ENCODE assay signal across 33 cellular contexts in genomic region chr1:31857863-31858262, GRCh38. TPM values are rescaled to one million over a fixed set of nuclear protein-coding genes. Genes with fewer than 3 reads are reported as not detected.
"Had no signal": no experiment of that assay in that cellular context is flagged by ENCODE, and none has a peak within 500 bp of the region (broad histone marks: within the 10 kb centered on the region; RNA-seq: fewer than 3 reads in every experiment).

No MANE protein-coding gene starts in this region.

- H3K27ac ChIP-seq: brain microvascular endothelial cell, coronary artery, dorsolateral prefrontal cortex, esophagus muscularis mucosa, foreskin keratinocyte, gastrocnemius medialis, heart left ventricle, WERI-Rb-1 had no signal

- H3K4me1 Mint-ChIP-seq: activated T-helper 17 cell treated with anti-CD3 and anti-CD28 coated beads, Interleukin-2, amount 50 U/mL, for 72 hours; central memory CD8-positive, alpha-beta T cell had no signal

- H3K9me3 ChIP-seq: esophagus muscularis mucosa, gastrocnemius medialis, heart left ventricle had no signal

- H3K27me3 Mint-ChIP-seq: activated B cell treated with CpG ODN at 0.5 μM for 24 hours; activated CD8-positive, alpha-beta T cell treated with anti-CD3 and anti-CD28 coated beads for 36 hours; activated naive CD8-positive, alpha-beta T cell; activated T-helper 17 cell treated with anti-CD3 and anti-CD28 coated beads, Interleukin-2, amount 50 U/mL, for 72 hours; central memory CD8-positive, alpha-beta T cell; effector memory CD8-positive, alpha-beta T cell; T-helper 17 cell had no signal

- ATAC-seq: activated CD4-positive, CD25-positive, alpha-beta regulatory T cell treated with anti-CD3 and anti-CD28 coated beads, Interleukin-2, amount 50 U/mL, for 24 hours; activated CD8-positive, alpha-beta T cell treated with anti-CD3 and anti-CD28 coated beads for 36 hours; activated T-cell treated with anti-CD3 and anti-CD28 coated beads, Interleukin-2, amount 50 U/mL, for 4 hours; activated T-helper 17 cell treated with anti-CD3 and anti-CD28 coated beads, Interleukin-2, amount 50 U/mL, for 72 hours; effector memory CD8-positive, alpha-beta T cell; foreskin keratinocyte; gastrocnemius medialis; heart left ventricle; T-helper 17 cell had no signal

- H3K27me3 ChIP-seq: brain microvascular endothelial cell, dorsolateral prefrontal cortex, esophagus muscularis mucosa, foreskin keratinocyte, gastrocnemius medialis, heart left ventricle had no signal

- H3K27ac Mint-ChIP-seq: activated B cell treated with CpG ODN at 0.5 μM for 24 hours; activated CD8-positive, alpha-beta T cell treated with anti-CD3 and anti-CD28 coated beads for 36 hours; activated naive CD8-positive, alpha-beta T cell; activated T-helper 17 cell treated with anti-CD3 and anti-CD28 coated beads, Interleukin-2, amount 50 U/mL, for 72 hours; dendritic cell treated with granulocyte-macrophage colony-stimulating factor and Interleukin-4, amounts not matched to agents 40 ng/mL and 50 ng/mL, for 4 days; T-helper 17 cell; T-helper 2 cell treated with Interferon-gamma antibody and Interleukin-4, amounts not matched to agents 5 μg/mL and 100 μg/mL, for 36 hours had no signal

- H3K4me3 Mint-ChIP-seq: activated B cell treated with CpG ODN at 0.5 μM for 24 hours; activated CD8-positive, alpha-beta T cell treated with anti-CD3 and anti-CD28 coated beads for 36 hours; activated naive CD8-positive, alpha-beta T cell; activated T-cell treated with anti-CD3 and anti-CD28 coated beads, Interleukin-2, amount 50 U/mL, for 4 hours; activated T-helper 17 cell treated with anti-CD3 and anti-CD28 coated beads, Interleukin-2, amount 50 U/mL, for 72 hours; central memory CD8-positive, alpha-beta T cell; dendritic cell treated with granulocyte-macrophage colony-stimulating factor and Interleukin-4, amounts not matched to agents 40 ng/mL and 50 ng/mL, for 4 days; effector memory CD8-positive, alpha-beta T cell; T-helper 17 cell; T-helper 2 cell treated with Interferon-gamma antibody and Interleukin-4, amounts not matched to agents 5 μg/mL and 100 μg/mL, for 36 hours had no signal

- H3K9me3 Mint-ChIP-seq: activated B cell treated with CpG ODN at 0.5 μM for 24 hours; activated CD8-positive, alpha-beta T cell treated with anti-CD3 and anti-CD28 coated beads for 36 hours; activated T-cell treated with anti-CD3 and anti-CD28 coated beads, Interleukin-2, amount 50 U/mL, for 4 hours; activated T-helper 17 cell treated with anti-CD3 and anti-CD28 coated beads, Interleukin-2, amount 50 U/mL, for 72 hours; central memory CD8-positive, alpha-beta T cell; dendritic cell treated with granulocyte-macrophage colony-stimulating factor and Interleukin-4, amounts not matched to agents 40 ng/mL and 50 ng/mL, for 4 days; effector memory CD8-positive, alpha-beta T cell; T-helper 2 cell treated with Interferon-gamma antibody and Interleukin-4, amounts not matched to agents 5 μg/mL and 100 μg/mL, for 36 hours had no signal

- H3K4me1 ChIP-seq: esophagus muscularis mucosa, foreskin keratinocyte, gastrocnemius medialis, heart left ventricle had no signal

- H3K36me3 Mint-ChIP-seq: activated naive CD8-positive, alpha-beta T cell had no signal

- H3K4me3 ChIP-seq: coronary artery, dorsolateral prefrontal cortex, esophagus muscularis mucosa, gastrocnemius medialis, heart left ventricle had no signal

- DNase-seq: activated B cell treated with CpG ODN at 0.5 μM for 24 hours; activated CD4-positive, alpha-beta T cell treated with anti-CD3 and anti-CD28 coated beads for 48 hours; activated CD4-positive, alpha-beta T cell treated with anti-CD3 and anti-CD28 coated beads, Interleukin-2, amount 50 U/mL, for 1 hour; activated CD4-positive, alpha-beta T cell treated with anti-CD3 and anti-CD28 coated beads, Interleukin-2, amount 50 U/mL, for 48 hours; activated CD8-positive, alpha-beta memory T cell treated with anti-CD3 and anti-CD28 coated beads for 24 hours; activated CD8-positive, alpha-beta T cell treated with anti-CD3 and anti-CD28 coated beads for 36 hours; activated effector memory CD4-positive, alpha-beta T cell treated with Interleukin-2 at 50 U/mL for 16 hours; activated gamma-delta T cell treated with Interleukin-2 at 50 U/mL for 16 hours; activated naive CD4-positive, alpha-beta T cell treated with anti-CD3 and anti-CD28 coated beads, Interleukin-2, amount 50 U/mL, for 16 hours; activated naive CD4-positive, alpha-beta T cell treated with Interleukin-2 at 50 U/mL for 16 hours; activated T-cell treated with anti-CD3 and anti-CD28 coated beads, Interleukin-2, amount 50 U/mL, for 4 hours; amniotic stem cell; anterior cingulate cortex; brain microvascular endothelial cell; dorsolateral prefrontal cortex; effector memory CD8-positive, alpha-beta T cell; erythroblast; foreskin keratinocyte; gastrocnemius medialis; glutamatergic neuron; heart left ventricle; T-helper 17 cell; T1000; WERI-Rb-1 had no signal

- H3K36me3 ChIP-seq: brain microvascular endothelial cell, esophagus muscularis mucosa, gastrocnemius medialis, heart left ventricle, WERI-Rb-1 had no signal

RNA-seq across cellular contexts. Expression of gene SPOCD1, which starts 42.0 kb away (rescaled TPM):
- total RNA-seq: activated B cell treated with CpG ODN at 0.5 μM for 24 hours; activated CD8-positive, alpha-beta T cell treated with anti-CD3 and anti-CD28 coated beads for 36 hours; cerebellum; gastrocnemius medialis had no signal
